In the genomic region with DNA sequence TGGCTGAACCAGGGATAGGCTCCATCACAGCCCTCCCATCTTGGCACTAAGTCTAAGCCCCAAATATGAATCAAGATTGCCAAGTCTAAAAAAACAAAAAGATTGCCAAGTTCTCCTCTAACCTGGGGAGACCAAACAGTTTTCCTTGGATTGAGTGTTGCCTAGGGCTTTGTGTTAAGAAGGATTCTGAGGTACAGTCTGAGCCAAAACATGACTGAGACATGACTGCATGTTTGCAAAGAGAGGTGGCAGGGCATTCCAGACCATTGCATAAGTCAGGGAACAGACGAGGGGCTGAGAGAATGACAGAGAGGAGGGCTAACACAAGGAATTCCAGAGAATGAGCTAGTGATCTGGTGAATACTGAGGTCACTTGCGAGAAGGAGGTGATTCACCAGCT, we compare ENCODE assay signal across 15 cellular contexts. TPM values are rescaled to one million over a fixed set of nuclear protein-coding genes. Genes with fewer than 3 reads are reported as not detected.
DNase-seq lines count a peak whose midpoint lies in the region; ATAC-seq and TF ChIP-seq lines count a peak whose summit lies in the region.
"Had no signal": no experiment of that assay in that cellular context is flagged by ENCODE, and none has a peak within 500 bp of the region (broad histone marks: within the 10 kb centered on the region; RNA-seq: fewer than 3 reads in every experiment).

No MANE protein-coding gene starts in this region.

- H3K36me3 ChIP-seq in RWPE2 (ENCODE audit: low read depth) (no peaks in the 10 kb centered on the region), osteoblast (ENCODE audit: insufficient read depth, low read length) (no peaks in the 10 kb centered on the region)
- H3K36me3 ChIP-seq: gastroesophageal sphincter, left lung had no signal

- no peaks in the 10 kb centered on the region for H4K20me1 ChIP-seq in osteoblast (ENCODE audit: insufficient read depth, low read length)

- no peak overlapping the region for H2AFZ ChIP-seq in osteoblast (ENCODE audit: low read length)

- TF ChIP-seq CTCF in RWPE2 (IDR thresholded peaks at IDR 0.05; ENCODE audit: poor library complexity, severe bottlenecking) (no peak), fibroblast of mammary gland (conservative IDR thresholded peaks at IDR 0.05; ENCODE audit: control insufficient read depth, insufficient read depth, low read depth, low read length) (no peak), osteoblast (IDR thresholded peaks at IDR 0.05; ENCODE audit: extremely low read depth, low read depth, low read length) (no peak)

- peak; percentile 85 for DNase-seq in AG20443 (ENCODE audit: low spot score)
- DNase-seq in RWPE2 (ENCODE audit: low spot score): no peak
- peak; percentile 91 for DNase-seq in fibroblast of mammary gland (ENCODE audit: low read depth)
- DNase-seq in osteoblast (ENCODE audit: insufficient read length, low spot score, missing footprints): peak; percentile 92
- DNase-seq in Right ventricle myocardium superior: no peak
- no peak for DNase-seq in stimulated activated CD8-positive, alpha-beta memory T cell treated with anti-CD3 and anti-CD28 coated beads, Interleukin-4, amount 100 ng/mL, for 48 hours
- DNase-seq: activated CD4-positive, alpha-beta memory T cell treated with anti-CD3 and anti-CD28 coated beads for 36 hours; NCI-H526; RPMI8226; T-helper 9 cell had no signal

- intact Hi-C loops in Right ventricle myocardium superior (cut with DNase I): no loop called here

- peaks cover 9% of the 10 kb centered on the region for H3K9me3 ChIP-seq in RWPE2 (ENCODE audit: severe bottlenecking)
- H3K9me3 ChIP-seq in osteoblast (ENCODE audit: low read depth, low read length): peaks cover 3% of the 10 kb centered on the region
- H3K9me3 ChIP-seq: left lung had no signal

- no peak overlapping the region for H3K27ac ChIP-seq in RWPE2 (ENCODE audit: poor library complexity, severe bottlenecking)
- peak overlapping the region; percentile 51 for H3K27ac ChIP-seq in osteoblast (ENCODE audit: low read depth, low read length)
- H3K27ac ChIP-seq: gastroesophageal sphincter had no signal

- H3K4me1 ChIP-seq in RWPE2 (ENCODE audit: insufficient read depth, poor library complexity, severe bottlenecking) (no peaks in the 10 kb centered on the region), osteoblast (ENCODE audit: insufficient read depth, low read length) (peaks cover 5% of the 10 kb centered on the region)
- H3K4me1 ChIP-seq: gastroesophageal sphincter, left lung had no signal

- H3K27me3 ChIP-seq in RWPE2 (ENCODE audit: insufficient read depth, poor library complexity, severe bottlenecking): no peaks in the 10 kb centered on the region
- peaks cover 13% of the 10 kb centered on the region for H3K27me3 ChIP-seq in osteoblast (ENCODE audit: insufficient read depth, low read length)

- peak; percentile 42; the same call in 1 of the 3 replicates for ATAC-seq in RWPE2 (ENCODE audit: low read depth)
- no peak for ATAC-seq in Right ventricle myocardium superior (ENCODE audit: poor library complexity)
- ATAC-seq in HG03521 (IDR thresholded peaks at IDR 0.05; ENCODE audit: unreplicated experiment): no peak
- no peak for ATAC-seq in HG03439 (IDR thresholded peaks at IDR 0.05; ENCODE audit: unreplicated experiment)
- ATAC-seq: gastroesophageal sphincter had no signal

- no peak overlapping the region for H3K4me3 ChIP-seq in RWPE2 (ENCODE audit: severe bottlenecking)
- H3K4me3 ChIP-seq in fibroblast of mammary gland (ENCODE audit: control insufficient read depth, low read depth, low read length): no peak overlapping the region
- no peak overlapping the region for H3K4me3 ChIP-seq in osteoblast (ENCODE audit: insufficient read depth, low read length)
- H3K4me3 ChIP-seq: coronary artery, gastroesophageal sphincter, left lung had no signal

- H3K4me2 ChIP-seq in osteoblast (ENCODE audit: insufficient read depth, low read length): peak overlapping the region; percentile 21

- no peaks in the 10 kb centered on the region for H3K79me2 ChIP-seq in osteoblast (ENCODE audit: insufficient read depth, low read length)

RNA-seq across cellular contexts. Expression of a gene that starts 11.4 kb away (rescaled TPM):
- total RNA-seq in osteoblast (under 0.01 TPM in 1 of 2 replicates, not detected in the other), Right ventricle myocardium superior (0.03 TPM)

Comparison
In these comparisons a context has a peak if more than half of its experiments do, and no peak if none do; other contexts are left out.
1. DNase-seq: peak in AG20443 (single experiment), fibroblast of mammary gland (single experiment) and osteoblast (single experiment); none in RWPE2 (single experiment), Right ventricle myocardium superior (single experiment) and stimulated activated CD8-positive, alpha-beta memory T cell treated with anti-CD3 and anti-CD28 coated beads, Interleukin-4, amount 100 ng/mL, for 48 hours (single experiment).